1 cellular context compared by ENCODE assay signal in genomic region chr2:178521304-178522150, GRCh38.
TF ChIP-seq lines count a peak whose summit lies in the region.

No MANE protein-coding gene starts in this region.

TF ChIP-seq in HEK293, 187 proteins besides CTCF, POLR2A, EP300 and RAD21:
- TF ChIP-seq ZNF24 (tag by site-specific recombination; IDR thresholded peaks at IDR 0.05) (no peak), PRDM1 (tag by site-specific recombination; IDR thresholded peaks at IDR 0.05) (no peak), ZNF548 (tag by site-specific recombination; IDR thresholded peaks at IDR 0.05) (peak; percentile 63; the same call in 1 of the 2 replicates)
